In genomic region chr3:25478964-25479726, GRCh38 we compare ENCODE assay signal across 13 cellular contexts. TPM values are rescaled to one million over a fixed set of nuclear protein-coding genes. Genes with fewer than 3 reads are reported as not detected.
DNase-seq lines count a peak whose midpoint lies in the region; ATAC-seq and TF ChIP-seq lines count a peak whose summit lies in the region.
"Had no signal": no experiment of that assay in that cellular context is flagged by ENCODE, and none has a peak within 500 bp of the region (broad histone marks: within the 10 kb centered on the region; RNA-seq: fewer than 3 reads in every experiment).

No MANE protein-coding gene starts in this region.

- H3F3A ChIP-seq in Loucy (ENCODE audit: low read depth): no peaks in the 10 kb centered on the region

- H3K9ac ChIP-seq in Loucy (ENCODE audit: low read depth, low read length, poor library complexity, severe bottlenecking): no peak overlapping the region

- no peaks in the 10 kb centered on the region for H3K79me2 ChIP-seq in Loucy (ENCODE audit: insufficient read depth, low read length)

- H3K9me2 ChIP-seq in Loucy (replicated peaks; ENCODE audit: low read depth, low read length): no peaks in the 10 kb centered on the region

- H3K4me1 ChIP-seq in Loucy (ENCODE audit: insufficient read depth, low read length, poor library complexity, severe bottlenecking): peaks cover 5% of the 10 kb centered on the region
- H3K4me1 ChIP-seq in gastroesophageal sphincter: peaks cover 17 to 89% (median 40%) of the 10 kb centered on the region in 3 donors
- H3K4me1 ChIP-seq in thyroid gland: peaks cover 54 to 62% of the 10 kb centered on the region in 2 donors

- in situ Hi-C loops in brain microvascular endothelial cell (cut with HindIII; ENCODE audit: low pct_ligation_motif_present, low sequenced_read_pairs): no loop called here

- peak overlapping the region; percentile 28; the same call in 1 of the 2 replicates for H2AFZ ChIP-seq in Loucy (ENCODE audit: low read length)

- ATAC-seq in gastroesophageal sphincter: no peak

- WGBS in gastroesophageal sphincter (ENCODE audit: low coverage in 1 of 2), 2 donors: 57 to 63% methylated on average over 3 of the region's 3 CpGs
- 76 to 81% methylated on average over 3 of the region's 3 CpGs for WGBS in thyroid gland, 2 donors

- H3K4me3 ChIP-seq in Loucy (ENCODE audit: low read length, poor library complexity, severe bottlenecking): no peak overlapping the region
- H3K4me3 ChIP-seq in brain microvascular endothelial cell (ENCODE audit: low read depth, low read length): no peak overlapping the region
- no peak overlapping the region for H3K4me3 ChIP-seq in gastroesophageal sphincter
- no peak overlapping the region for H3K4me3 ChIP-seq in thyroid gland (replicated peaks in 1 of 3)

- H3K4me2 ChIP-seq in Loucy (ENCODE audit: low read depth, low read length, poor library complexity, severe bottlenecking): peak overlapping the region; percentile 27

- intact Hi-C loops in thyroid gland (cut with DNase I): no loop called here

- H3K27me3 ChIP-seq in Loucy (ENCODE audit: insufficient read depth, low read length, poor library complexity, severe bottlenecking): no peaks in the 10 kb centered on the region
- H3K27me3 ChIP-seq in brain microvascular endothelial cell (replicated peaks): no peaks in the 10 kb centered on the region
- no peaks in the 10 kb centered on the region for H3K27me3 ChIP-seq in gastroesophageal sphincter
- no peaks in the 10 kb centered on the region for H3K27me3 ChIP-seq in thyroid gland

- H3K27ac ChIP-seq in brain microvascular endothelial cell: peak overlapping the region; percentile 61
- H3K27ac ChIP-seq in gastroesophageal sphincter: peak overlapping the region in 3 of 4 donors; percentile 61 to 64 (median 63)
- H3K27ac ChIP-seq in thyroid gland: peak overlapping the region; percentile 3 to 79 (median 23)

- H4K20me1 ChIP-seq in Loucy (ENCODE audit: insufficient read depth, low read length, poor library complexity, severe bottlenecking): no peaks in the 10 kb centered on the region

- DNase-seq in brain microvascular endothelial cell: no peak
- no peak for DNase-seq in thyroid gland
- DNase-seq in NCI-H1048 (lab: John Stamatoyannopoulos, UW): no peak
- no peak for DNase-seq in stimulated activated naive CD4-positive, alpha-beta T cell (lab: John Stamatoyannopoulos, UW)
- no peak for DNase-seq in Ammon's horn (ENCODE audit: low spot score)
- DNase-seq: DMS 273 treated with DMSO at 0.1 percent for 48 hours, NCI-H1417 treated with DMSO at 0.1 percent for 48 hours, NCI-H1930, NCI-H2171, NCI-H774, RPMI8226 had no signal

- TF ChIP-seq EP300 in gastroesophageal sphincter (IDR thresholded peaks at IDR 0.05): no peak

- TF ChIP-seq CTCF in Loucy (conservative IDR thresholded peaks at IDR 0.05; ENCODE audit: low read length): no peak
- no peak for TF ChIP-seq CTCF in brain microvascular endothelial cell (IDR thresholded peaks at IDR 0.05; ENCODE audit: low read depth, low read length, missing control alignments)
- no peak for TF ChIP-seq CTCF in gastroesophageal sphincter (IDR thresholded peaks at IDR 0.05)
- TF ChIP-seq CTCF in thyroid gland (IDR thresholded peaks at IDR 0.05): no peak

- H3K9me3 ChIP-seq in Loucy (ENCODE audit: insufficient read depth, low read depth, low read length) (no peaks in the 10 kb centered on the region), gastroesophageal sphincter (no peaks in the 10 kb centered on the region), thyroid gland (no peaks in the 10 kb centered on the region)

- no peak for TF ChIP-seq POLR2A in gastroesophageal sphincter (IDR thresholded peaks at IDR 0.05)
- no peak for TF ChIP-seq POLR2A in thyroid gland (IDR thresholded peaks at IDR 0.05)

- H3K36me3 ChIP-seq in Loucy (ENCODE audit: insufficient read depth, low read length): no peaks in the 10 kb centered on the region
- H3K36me3 ChIP-seq in brain microvascular endothelial cell (replicated peaks): peaks cover 7% of the 10 kb centered on the region
- no peaks in the 10 kb centered on the region for H3K36me3 ChIP-seq in gastroesophageal sphincter
- no peaks in the 10 kb centered on the region for H3K36me3 ChIP-seq in thyroid gland

RNA-seq across cellular contexts. Expression of gene RARB, which starts 51.1 kb away (rescaled TPM):
- 10 to 100 TPM; 13.1 to 45.8 (median 25.3) TPM for total RNA-seq in gastroesophageal sphincter
- total RNA-seq in thyroid gland: 10 to 100 TPM; 13.6 to 31.5 (median 20.5) TPM
